In genomic region chr4:98203406-98204235, GRCh38 we compare ENCODE assay signal across 1 cellular context.
TF ChIP-seq lines count a peak whose summit lies in the region.

No MANE protein-coding gene starts in this region.

TF ChIP-seq in HepG2, 621 proteins besides CTCF, POLR2A, EP300 and RAD21 (continued from another document):
- TF ChIP-seq, protein P1, sequence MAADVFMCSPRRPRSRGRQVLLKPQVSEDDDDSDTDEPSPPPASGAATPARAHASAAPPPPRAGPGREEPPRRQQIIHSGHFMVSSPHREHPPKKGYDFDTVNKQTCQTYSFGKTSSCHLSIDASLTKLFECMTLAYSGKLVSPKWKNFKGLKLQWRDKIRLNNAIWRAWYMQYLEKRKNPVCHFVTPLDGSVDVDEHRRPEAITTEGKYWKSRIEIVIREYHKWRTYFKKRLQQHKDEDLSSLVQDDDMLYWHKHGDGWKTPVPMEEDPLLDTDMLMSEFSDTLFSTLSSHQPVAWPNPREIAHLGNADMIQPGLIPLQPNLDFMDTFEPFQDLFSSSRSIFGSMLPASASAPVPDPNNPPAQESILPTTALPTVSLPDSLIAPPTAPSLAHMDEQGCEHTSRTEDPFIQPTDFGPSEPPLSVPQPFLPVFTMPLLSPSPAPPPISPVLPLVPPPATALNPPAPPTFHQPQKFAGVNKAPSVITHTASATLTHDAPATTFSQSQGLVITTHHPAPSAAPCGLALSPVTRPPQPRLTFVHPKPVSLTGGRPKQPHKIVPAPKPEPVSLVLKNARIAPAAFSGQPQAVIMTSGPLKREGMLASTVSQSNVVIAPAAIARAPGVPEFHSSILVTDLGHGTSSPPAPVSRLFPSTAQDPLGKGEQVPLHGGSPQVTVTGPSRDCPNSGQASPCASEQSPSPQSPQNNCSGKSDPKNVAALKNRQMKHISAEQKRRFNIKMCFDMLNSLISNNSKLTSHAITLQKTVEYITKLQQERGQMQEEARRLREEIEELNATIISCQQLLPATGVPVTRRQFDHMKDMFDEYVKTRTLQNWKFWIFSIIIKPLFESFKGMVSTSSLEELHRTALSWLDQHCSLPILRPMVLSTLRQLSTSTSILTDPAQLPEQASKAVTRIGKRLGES (CRISPR knock-in tag; IDR thresholded peaks at IDR 0.05; ENCODE audit: borderline replicate concordance): no peak
- TF ChIP-seq MED8 (CRISPR knock-in tag; IDR thresholded peaks at IDR 0.05; ENCODE audit: insufficient replicate concordance): no peak
- TF ChIP-seq ZIK1 (CRISPR knock-in tag; IDR thresholded peaks at IDR 0.05; ENCODE audit: borderline replicate concordance, low read depth): no peak
- TF ChIP-seq ATF7-NPFF (CRISPR knock-in tag; IDR thresholded peaks at IDR 0.05; ENCODE audit: low read depth): no peak
- TF ChIP-seq PCBP2 (optimal IDR thresholded peaks at IDR 0.05; ENCODE audit: low read depth, low read length, poor library complexity, severe bottlenecking): no peak
- no peak for TF ChIP-seq ELF3 (CRISPR knock-in tag; IDR thresholded peaks at IDR 0.05)
- no peak for TF ChIP-seq ZNF766 (CRISPR knock-in tag; IDR thresholded peaks at IDR 0.05; ENCODE audit: borderline replicate concordance)
- TF ChIP-seq ZNF75D (CRISPR knock-in tag; IDR thresholded peaks at IDR 0.05; ENCODE audit: borderline replicate concordance): no peak
- TF ChIP-seq MTA3 (CRISPR knock-in tag; IDR thresholded peaks at IDR 0.05): no peak
- no peak for TF ChIP-seq ZNF713 (CRISPR knock-in tag; IDR thresholded peaks at IDR 0.05)
- TF ChIP-seq ZZZ3 (CRISPR knock-in tag; IDR thresholded peaks at IDR 0.05; ENCODE audit: borderline replicate concordance): no peak
- TF ChIP-seq ZNF558 (CRISPR knock-in tag; IDR thresholded peaks at IDR 0.05; ENCODE audit: borderline replicate concordance): no peak
- no peak for TF ChIP-seq ZNF607 (CRISPR knock-in tag; IDR thresholded peaks at IDR 0.05; ENCODE audit: borderline replicate concordance)
